In the genomic region with DNA sequence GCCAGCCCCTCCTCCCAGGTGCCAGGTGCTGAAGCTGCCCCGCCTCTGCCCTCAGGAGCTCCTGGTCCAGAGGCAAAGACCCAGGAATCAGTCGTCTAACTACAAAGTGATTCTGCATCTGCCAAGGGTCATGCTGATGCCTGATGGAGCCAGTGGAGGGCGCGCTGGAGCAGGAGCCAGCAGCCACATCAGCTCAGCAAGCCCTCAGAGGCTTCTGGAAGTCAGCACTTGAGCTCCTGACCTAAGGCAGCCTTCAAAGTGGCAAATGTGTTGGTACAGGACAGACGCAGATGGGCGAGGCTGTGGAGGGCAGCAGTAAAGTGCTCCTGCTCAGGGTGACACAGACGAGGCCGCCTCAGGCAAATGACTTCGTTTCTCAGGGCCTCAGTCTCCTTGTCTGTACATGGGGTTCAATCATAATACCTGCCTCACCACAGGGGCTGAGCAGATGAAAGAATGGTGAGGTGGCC, we compare ENCODE assay signal across 9 cellular contexts. TPM values are rescaled to one million over a fixed set of nuclear protein-coding genes. Genes with fewer than 3 reads are reported as not detected.
A peak's percentile ranks its signal among the peaks of the same experiment; 100 is the strongest.
DNase-seq lines count a peak whose midpoint lies in the region; ATAC-seq and TF ChIP-seq lines count a peak whose summit lies in the region.
"Had no signal": no experiment of that assay in that cellular context is flagged by ENCODE, and none has a peak within 500 bp of the region (broad histone marks: within the 10 kb centered on the region; RNA-seq: fewer than 3 reads in every experiment).

No MANE protein-coding gene starts in this region.

- peak; percentile 82 for ATAC-seq in activated CD8-positive, alpha-beta memory T cell treated with anti-CD3 and anti-CD28 coated beads, Interleukin-2, amount 10 ng/mL, durations not matched to agents 7 days and 5 days
- ATAC-seq in HG02981 (IDR thresholded peaks at IDR 0.05; ENCODE audit: unreplicated experiment), result no peak

- no peaks in the 10 kb centered on the region for H3K9me3 Mint-ChIP-seq in activated CD8-positive, alpha-beta memory T cell treated with anti-CD3 and anti-CD28 coated beads, Interleukin-2, amount 10 ng/mL, durations not matched to agents 7 days and 5 days (ENCODE audit: low read depth)

- peaks cover 4% of the 10 kb centered on the region for H3K4me1 Mint-ChIP-seq in activated CD8-positive, alpha-beta memory T cell treated with anti-CD3 and anti-CD28 coated beads, Interleukin-2, amount 10 ng/mL, durations not matched to agents 7 days and 5 days

- no peak overlapping the region for H3K4me3 Mint-ChIP-seq in activated CD8-positive, alpha-beta memory T cell treated with anti-CD3 and anti-CD28 coated beads, Interleukin-2, amount 10 ng/mL, durations not matched to agents 7 days and 5 days

- H3K27ac Mint-ChIP-seq in activated CD8-positive, alpha-beta memory T cell treated with anti-CD3 and anti-CD28 coated beads, Interleukin-2, amount 10 ng/mL, durations not matched to agents 7 days and 5 days, result peak overlapping the region; percentile 63

- DNase-seq in SKM-1 treated with dmso at 0.1 percent for 144 hours (lab: John Stamatoyannopoulos, UW; ENCODE audit: unreplicated experiment) (peak; percentile 0), SKM-1 (lab: John Stamatoyannopoulos, UW; ENCODE audit: unreplicated experiment) (no peak), NCI-H226 (peak; percentile 14), fibroblast of mammary gland (ENCODE audit: low read depth) (peak; percentile 53), smooth muscle cell of the brain vasculature (ENCODE audit: low read depth, low spot score) (peak; percentile 1), NCI-H1930 (lab: John Stamatoyannopoulos, UW) (no peak)
- peak; percentile 70 for DNase-seq in activated CD8-positive, alpha-beta memory T cell treated with anti-CD3 and anti-CD28 coated beads, Interleukin-2, amount 10 ng/mL, durations not matched to agents 7 days and 5 days

- H3K4me3 ChIP-seq in fibroblast of mammary gland (ENCODE audit: control insufficient read depth, low read depth, low read length), result no peak overlapping the region

- CTCF ChIA-PET in activated CD8-positive, alpha-beta memory T cell treated with anti-CD3 and anti-CD28 coated beads, Interleukin-2, amount 10 ng/mL, durations not matched to agents 7 days and 5 days (lab: Charles Lee), result interaction anchor here (0.6 to 3.1 kb wide), 19 partner anchors 11 to 388 kb away, joined by 3 to 19 read pairs (median 4); a partner anchor contains a TSS

- peaks cover 18% of the 10 kb centered on the region for H3K36me3 Mint-ChIP-seq in activated CD8-positive, alpha-beta memory T cell treated with anti-CD3 and anti-CD28 coated beads, Interleukin-2, amount 10 ng/mL, durations not matched to agents 7 days and 5 days

- no peaks in the 10 kb centered on the region for H3K27me3 Mint-ChIP-seq in activated CD8-positive, alpha-beta memory T cell treated with anti-CD3 and anti-CD28 coated beads, Interleukin-2, amount 10 ng/mL, durations not matched to agents 7 days and 5 days

- peak; percentile 72 for TF ChIP-seq CTCF in fibroblast of mammary gland (conservative IDR thresholded peaks at IDR 0.05; ENCODE audit: control insufficient read depth, insufficient read depth, low read depth, low read length)

RNA-seq across cellular contexts. Expression of a gene that starts 10.9 kb away (rescaled TPM):
- 10 to 100 TPM; 16.4 to 24.6 TPM for total RNA-seq in activated CD8-positive, alpha-beta memory T cell treated with anti-CD3 and anti-CD28 coated beads, Interleukin-2, amount 10 ng/mL, durations not matched to agents 7 days and 5 days

RNA-seq across cellular contexts. Expression of a gene that starts 27.0 kb away (rescaled TPM):
- total RNA-seq in activated CD8-positive, alpha-beta memory T cell treated with anti-CD3 and anti-CD28 coated beads, Interleukin-2, amount 10 ng/mL, durations not matched to agents 7 days and 5 days, result not detected
- total RNA-seq: aorta had no signal

RNA-seq across cellular contexts. Expression of a gene that starts 33.7 kb away (rescaled TPM):
- total RNA-seq in activated CD8-positive, alpha-beta memory T cell treated with anti-CD3 and anti-CD28 coated beads, Interleukin-2, amount 10 ng/mL, durations not matched to agents 7 days and 5 days, result 100 to 1,000 TPM in 1 of 2 experiments, 10 to 100 TPM in 1; 55.3 to 135 TPM

Comparison
In these comparisons a context has a peak if more than half of its experiments do, and no peak if none do; other contexts are left out.
1. DNase-seq: peak in SKM-1 treated with dmso at 0.1 percent for 144 hours (single experiment), NCI-H226 (single experiment), activated CD8-positive, alpha-beta memory T cell treated with anti-CD3 and anti-CD28 coated beads, Interleukin-2, amount 10 ng/mL, durations not matched to agents 7 days and 5 days (single experiment), fibroblast of mammary gland (single experiment) and smooth muscle cell of the brain vasculature (single experiment); none in SKM-1 (single experiment) and NCI-H1930 (0 of 2).